ENCODE assay signal across 1 cellular context in genomic region chr16:12059216-12059769, GRCh38.
TF ChIP-seq lines count a peak whose summit lies in the region.

No MANE protein-coding gene starts in this region.

TF ChIP-seq in GM23338, 12 proteins besides CTCF, POLR2A, EP300 and RAD21 (continued from another document):
- TF ChIP-seq, protein P1, sequence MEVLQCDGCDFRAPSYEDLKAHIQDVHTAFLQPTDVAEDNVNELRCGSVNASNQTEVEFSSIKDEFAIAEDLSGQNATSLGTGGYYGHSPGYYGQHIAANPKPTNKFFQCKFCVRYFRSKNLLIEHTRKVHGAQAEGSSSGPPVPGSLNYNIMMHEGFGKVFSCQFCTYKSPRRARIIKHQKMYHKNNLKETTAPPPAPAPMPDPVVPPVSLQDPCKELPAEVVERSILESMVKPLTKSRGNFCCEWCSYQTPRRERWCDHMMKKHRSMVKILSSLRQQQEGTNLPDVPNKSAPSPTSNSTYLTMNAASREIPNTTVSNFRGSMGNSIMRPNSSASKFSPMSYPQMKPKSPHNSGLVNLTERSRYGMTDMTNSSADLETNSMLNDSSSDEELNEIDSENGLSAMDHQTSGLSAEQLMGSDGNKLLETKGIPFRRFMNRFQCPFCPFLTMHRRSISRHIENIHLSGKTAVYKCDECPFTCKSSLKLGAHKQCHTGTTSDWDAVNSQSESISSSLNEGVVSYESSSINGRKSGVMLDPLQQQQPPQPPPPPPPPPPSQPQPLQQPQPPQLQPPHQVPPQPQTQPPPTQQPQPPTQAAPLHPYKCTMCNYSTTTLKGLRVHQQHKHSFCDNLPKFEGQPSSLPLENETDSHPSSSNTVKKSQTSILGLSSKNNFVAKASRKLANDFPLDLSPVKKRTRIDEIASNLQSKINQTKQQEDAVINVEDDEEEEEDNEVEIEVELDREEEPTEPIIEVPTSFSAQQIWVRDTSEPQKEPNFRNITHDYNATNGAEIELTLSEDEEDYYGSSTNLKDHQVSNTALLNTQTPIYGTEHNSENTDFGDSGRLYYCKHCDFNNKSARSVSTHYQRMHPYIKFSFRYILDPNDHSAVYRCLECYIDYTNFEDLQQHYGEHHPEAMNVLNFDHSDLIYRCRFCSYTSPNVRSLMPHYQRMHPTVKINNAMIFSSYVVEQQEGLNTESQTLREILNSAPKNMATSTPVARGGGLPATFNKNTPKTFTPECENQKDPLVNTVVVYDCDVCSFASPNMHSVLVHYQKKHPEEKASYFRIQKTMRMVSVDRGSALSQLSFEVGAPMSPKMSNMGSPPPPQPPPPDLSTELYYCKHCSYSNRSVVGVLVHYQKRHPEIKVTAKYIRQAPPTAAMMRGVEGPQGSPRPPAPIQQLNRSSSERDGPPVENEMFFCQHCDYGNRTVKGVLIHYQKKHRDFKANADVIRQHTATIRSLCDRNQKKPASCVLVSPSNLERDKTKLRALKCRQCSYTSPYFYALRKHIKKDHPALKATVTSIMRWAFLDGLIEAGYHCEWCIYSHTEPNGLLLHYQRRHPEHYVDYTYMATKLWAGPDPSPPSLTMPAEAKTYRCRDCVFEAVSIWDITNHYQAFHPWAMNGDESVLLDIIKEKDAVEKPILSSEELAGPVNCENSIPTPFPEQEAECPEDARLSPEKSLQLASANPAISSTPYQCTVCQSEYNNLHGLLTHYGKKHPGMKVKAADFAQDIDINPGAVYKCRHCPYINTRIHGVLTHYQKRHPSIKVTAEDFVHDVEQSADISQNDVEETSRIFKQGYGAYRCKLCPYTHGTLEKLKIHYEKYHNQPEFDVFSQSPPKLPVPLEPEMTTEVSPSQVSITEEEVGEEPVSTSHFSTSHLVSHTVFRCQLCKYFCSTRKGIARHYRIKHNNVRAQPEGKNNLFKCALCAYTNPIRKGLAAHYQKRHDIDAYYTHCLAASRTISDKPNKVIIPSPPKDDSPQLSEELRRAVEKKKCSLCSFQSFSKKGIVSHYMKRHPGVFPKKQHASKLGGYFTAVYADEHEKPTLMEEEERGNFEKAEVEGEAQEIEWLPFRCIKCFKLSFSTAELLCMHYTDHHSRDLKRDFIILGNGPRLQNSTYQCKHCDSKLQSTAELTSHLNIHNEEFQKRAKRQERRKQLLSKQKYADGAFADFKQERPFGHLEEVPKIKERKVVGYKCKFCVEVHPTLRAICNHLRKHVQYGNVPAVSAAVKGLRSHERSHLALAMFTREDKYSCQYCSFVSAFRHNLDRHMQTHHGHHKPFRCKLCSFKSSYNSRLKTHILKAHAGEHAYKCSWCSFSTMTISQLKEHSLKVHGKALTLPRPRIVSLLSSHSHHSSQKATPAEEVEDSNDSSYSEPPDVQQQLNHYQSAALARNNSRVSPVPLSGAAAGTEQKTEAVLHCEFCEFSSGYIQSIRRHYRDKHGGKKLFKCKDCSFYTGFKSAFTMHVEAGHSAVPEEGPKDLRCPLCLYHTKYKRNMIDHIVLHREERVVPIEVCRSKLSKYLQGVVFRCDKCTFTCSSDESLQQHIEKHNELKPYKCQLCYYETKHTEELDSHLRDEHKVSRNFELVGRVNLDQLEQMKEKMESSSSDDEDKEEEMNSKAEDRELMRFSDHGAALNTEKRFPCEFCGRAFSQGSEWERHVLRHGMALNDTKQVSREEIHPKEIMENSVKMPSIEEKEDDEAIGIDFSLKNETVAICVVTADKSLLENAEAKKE (CRISPR knock-in tag; IDR thresholded peaks at IDR 0.05) = no peak
- no peak for TF ChIP-seq REST (IDR thresholded peaks at IDR 0.05; ENCODE audit: unreplicated experiment)
- no peak for TF ChIP-seq POLR2AphosphoS5 (IDR thresholded peaks at IDR 0.05; ENCODE audit: low read depth)
- TF ChIP-seq CREB1 (CRISPR knock-in tag; IDR thresholded peaks at IDR 0.05; ENCODE audit: low read depth) = no peak
